10 cellular contexts compared by ENCODE assay signal in genomic region chr6:87714093-87714809, GRCh38. TPM values are rescaled to one million over a fixed set of nuclear protein-coding genes. Genes with fewer than 3 reads are reported as not detected.
A peak's percentile ranks its signal among the peaks of the same experiment; 100 is the strongest.
DNase-seq lines count a peak whose midpoint lies in the region; ATAC-seq and TF ChIP-seq lines count a peak whose summit lies in the region.
"Had no signal": no experiment of that assay in that cellular context is flagged by ENCODE, and none has a peak within 500 bp of the region (broad histone marks: within the 10 kb centered on the region; RNA-seq: fewer than 3 reads in every experiment).

No MANE protein-coding gene starts in this region.

- H3K27me3 ChIP-seq in breast epithelium = no peaks in the 10 kb centered on the region
- H3K27me3 ChIP-seq: BLaER1 treated with 17β-estradiol and CSF1 and Interleukin-3, amounts not matched to agents 10 nM and 100 nM had no signal

- H3K4me3 ChIP-seq in breast epithelium = no peak overlapping the region
- H3K4me3 ChIP-seq: BLaER1 treated with 17β-estradiol and CSF1 and Interleukin-3, amounts not matched to agents 10 nM and 100 nM had no signal

- H3K4me1 ChIP-seq in breast epithelium = peaks cover 0 to 3% of the 10 kb centered on the region in 2 donors

- CTCF ChIA-PET in activated naive CD4-positive, alpha-beta T cell treated with anti-CD3 and anti-CD28 coated beads for 36 hours (lab: Charles Lee) = interaction anchor here (0.8 to 1.4 kb wide), 2 partner anchors 10 to 540 kb away, joined by 3 read pairs; no protein-coding TSS in a partner anchor

- H3K4me3 Mint-ChIP-seq in activated naive CD4-positive, alpha-beta T cell treated with anti-CD3 and anti-CD28 coated beads for 36 hours = no peak overlapping the region
- H3K4me3 Mint-ChIP-seq in stimulated activated naive CD8-positive, alpha-beta T cell treated with anti-CD3 and anti-CD28 coated beads, Interleukin-15, amount 100 ng/mL, for 72 hours = no peak overlapping the region

- no peak for TF ChIP-seq CTCF in breast epithelium (IDR thresholded peaks at IDR 0.05)

- peak; percentile 12 for DNase-seq in activated naive CD4-positive, alpha-beta T cell treated with anti-CD3 and anti-CD28 coated beads for 36 hours
- no peak for DNase-seq in activated naive CD4-positive, alpha-beta T cell treated with Interleukin-2 at 50 U/mL for 16 hours
- DNase-seq in HPDE6-E6E7 (ENCODE audit: extremely low spot score) (peak; percentile 67), breast epithelium (ENCODE audit: low spot score in 2 of 2) (no peak), putamen (ENCODE audit: low spot score) (no peak), germinal center (ENCODE audit: low spot score) (no peak)
- DNase-seq in stimulated activated naive CD8-positive, alpha-beta T cell treated with anti-CD3 and anti-CD28 coated beads, Interleukin-15, amount 100 ng/mL, for 72 hours = peak in 1 of 2 donors; percentile 24
- DNase-seq: activated CD4-positive, alpha-beta T cell treated with anti-CD3 and anti-CD28 coated beads, Interleukin-2, amount 50 U/mL, for 1 hour had no signal

- H3K27me3 Mint-ChIP-seq in activated naive CD4-positive, alpha-beta T cell treated with anti-CD3 and anti-CD28 coated beads for 36 hours (ENCODE audit: low read depth) = no peaks in the 10 kb centered on the region
- no peaks in the 10 kb centered on the region for H3K27me3 Mint-ChIP-seq in stimulated activated naive CD8-positive, alpha-beta T cell treated with anti-CD3 and anti-CD28 coated beads, Interleukin-15, amount 100 ng/mL, for 72 hours

- H3K9me3 Mint-ChIP-seq in activated naive CD4-positive, alpha-beta T cell treated with anti-CD3 and anti-CD28 coated beads for 36 hours = no peaks in the 10 kb centered on the region
- no peaks in the 10 kb centered on the region for H3K9me3 Mint-ChIP-seq in stimulated activated naive CD8-positive, alpha-beta T cell treated with anti-CD3 and anti-CD28 coated beads, Interleukin-15, amount 100 ng/mL, for 72 hours

- peak overlapping the region; percentile 29 to 60 for H3K27ac ChIP-seq in breast epithelium
- H3K27ac ChIP-seq: BLaER1 treated with 17β-estradiol and CSF1 and Interleukin-3, amounts not matched to agents 10 nM and 100 nM had no signal

- no peaks in the 10 kb centered on the region for H3K36me3 ChIP-seq in breast epithelium
- H3K36me3 ChIP-seq: BLaER1 treated with 17β-estradiol and CSF1 and Interleukin-3, amounts not matched to agents 10 nM and 100 nM had no signal

- intact Hi-C loops in activated naive CD4-positive, alpha-beta T cell treated with anti-CD3 and anti-CD28 coated beads for 36 hours (cut with micrococcal nuclease) = loop anchor here (1.0 kb wide), 2 partner anchors 11 to 18 kb away; no protein-coding TSS in a partner anchor
- intact Hi-C loops in breast epithelium (cut with DNase I; ENCODE audit: low total_unique reads) = no loop called here

- no peaks in the 10 kb centered on the region for H3K36me3 Mint-ChIP-seq in activated naive CD4-positive, alpha-beta T cell treated with anti-CD3 and anti-CD28 coated beads for 36 hours (ENCODE audit: low read depth)

- peaks cover 5% of the 10 kb centered on the region for H3K4me1 Mint-ChIP-seq in activated naive CD4-positive, alpha-beta T cell treated with anti-CD3 and anti-CD28 coated beads for 36 hours (ENCODE audit: low read depth)
- H3K4me1 Mint-ChIP-seq in stimulated activated naive CD8-positive, alpha-beta T cell treated with anti-CD3 and anti-CD28 coated beads, Interleukin-15, amount 100 ng/mL, for 72 hours = peaks cover 8% of the 10 kb centered on the region

- ATAC-seq in stimulated activated naive CD8-positive, alpha-beta T cell treated with anti-CD3 and anti-CD28 coated beads, Interleukin-15, amount 100 ng/mL, for 72 hours = peak; percentile 91
- no peak for ATAC-seq in HG02970 (IDR thresholded peaks at IDR 0.05; ENCODE audit: low FRiP score, unreplicated experiment)

- no peak for TF ChIP-seq POLR2A in breast epithelium (IDR thresholded peaks at IDR 0.05)

- no peak overlapping the region for H3K27ac Mint-ChIP-seq in activated naive CD4-positive, alpha-beta T cell treated with anti-CD3 and anti-CD28 coated beads for 36 hours
- H3K27ac Mint-ChIP-seq in stimulated activated naive CD8-positive, alpha-beta T cell treated with anti-CD3 and anti-CD28 coated beads, Interleukin-15, amount 100 ng/mL, for 72 hours = peak overlapping the region; percentile 33 to 67

- H3K9me3 ChIP-seq in breast epithelium = no peaks in the 10 kb centered on the region
- H3K9me3 ChIP-seq: BLaER1 treated with 17β-estradiol and CSF1 and Interleukin-3, amounts not matched to agents 10 nM and 100 nM had no signal

RNA-seq across cellular contexts. Expression of gene AKIRIN2, which starts 12.2 kb away (rescaled TPM):
- 10 to 100 TPM; 47.6 to 49.8 TPM for total RNA-seq in activated naive CD4-positive, alpha-beta T cell treated with anti-CD3 and anti-CD28 coated beads for 36 hours
- 10 to 100 TPM; 18.4 to 30.6 (median 22.8) TPM for total RNA-seq in breast epithelium

Comparison
In these comparisons a context has a peak if more than half of its experiments do, and no peak if none do; other contexts are left out.
1. DNase-seq: peak in activated naive CD4-positive, alpha-beta T cell treated with anti-CD3 and anti-CD28 coated beads for 36 hours (single experiment) and HPDE6-E6E7 (single experiment); none in activated naive CD4-positive, alpha-beta T cell treated with Interleukin-2 at 50 U/mL for 16 hours (single experiment), breast epithelium (0 of 2), putamen (single experiment) and germinal center (single experiment).